20 cellular contexts compared by ENCODE assay signal in genomic region chr1:234942869-234943501, GRCh38.
DNase-seq lines count a peak whose midpoint lies in the region; ATAC-seq lines count a peak whose summit lies in the region.
"Had no signal": no experiment of that assay in that cellular context is flagged by ENCODE, and none has a peak within 500 bp of the region (broad histone marks: within the 10 kb centered on the region; RNA-seq: fewer than 3 reads in every experiment).

No MANE protein-coding gene starts in this region.

- no peak overlapping the region for H2BK15ac ChIP-seq in mesenchymal stem cell (ENCODE audit: low read depth, poor library complexity, severe bottlenecking)

- no peaks in the 10 kb centered on the region for H3K36me3 ChIP-seq in BLaER1 treated with 17β-estradiol and CSF1 and Interleukin-3, amounts not matched to agents 10 nM and 100 nM
- no peaks in the 10 kb centered on the region for H3K36me3 ChIP-seq in mesenchymal stem cell (ENCODE audit: control insufficient read depth in 1 of 2, insufficient read depth in 2 of 2, low read depth in 1 of 2, low read length in 2 of 2)
- H3K36me3 ChIP-seq: adrenal gland, BE2C, SJSA1, upper lobe of left lung had no signal

- H3K4me3 ChIP-seq in BLaER1 treated with 17β-estradiol and CSF1 and Interleukin-3, amounts not matched to agents 10 nM and 100 nM = no peak overlapping the region
- no peak overlapping the region for H3K4me3 ChIP-seq in mesenchymal stem cell (ENCODE audit: insufficient read depth in 1 of 2, low read depth in 1 of 2, low read length in 2 of 2)
- H3K4me3 ChIP-seq: adrenal gland, psoas muscle, SJSA1, upper lobe of left lung had no signal

- H4K91ac ChIP-seq in mesenchymal stem cell (ENCODE audit: low read length) = no peak overlapping the region

- ATAC-seq in HG02938 (IDR thresholded peaks at IDR 0.05; ENCODE audit: unreplicated experiment) (no peak), GM18873 (IDR thresholded peaks at IDR 0.05; ENCODE audit: low FRiP score, unreplicated experiment) (no peak)
- ATAC-seq: activated CD4-positive, CD25-positive, alpha-beta regulatory T cell treated with anti-CD3 and anti-CD28 coated beads, Interleukin-2, amount 50 U/mL, for 24 hours; PC-3; psoas muscle had no signal

- no peak overlapping the region for H3K9ac ChIP-seq in BLaER1 treated with 17β-estradiol and CSF1 and Interleukin-3, amounts not matched to agents 10 nM and 100 nM
- no peak overlapping the region for H3K9ac ChIP-seq in mesenchymal stem cell (ENCODE audit: low read length)

- no peak overlapping the region for H3K23ac ChIP-seq in mesenchymal stem cell (ENCODE audit: low read length in 2 of 2)

- H3K14ac ChIP-seq in mesenchymal stem cell (ENCODE audit: low read length in 2 of 2) = no peak overlapping the region

- H3K18ac ChIP-seq in mesenchymal stem cell (ENCODE audit: low read depth in 1 of 2, low read length in 2 of 2) = no peak overlapping the region

- H3K27ac ChIP-seq in BLaER1 treated with 17β-estradiol and CSF1 and Interleukin-3, amounts not matched to agents 10 nM and 100 nM = peak overlapping the region in 7 of 11 experiments; percentile 5 to 85 (median 81); a peak in 9 of 22 replicates
- no peak overlapping the region for H3K27ac ChIP-seq in mesenchymal stem cell (ENCODE audit: low read length, poor library complexity, severe bottlenecking)
- H3K27ac ChIP-seq: adrenal gland, psoas muscle, SJSA1, upper lobe of left lung had no signal

- no peaks in the 10 kb centered on the region for H3K79me1 ChIP-seq in mesenchymal stem cell (replicated peaks; ENCODE audit: low read length, poor library complexity, severe bottlenecking)

- no peak overlapping the region for H2AFZ ChIP-seq in mesenchymal stem cell (ENCODE audit: low read depth, low read length)

- DNase-seq in NOMO-1 (lab: John Stamatoyannopoulos, UW; ENCODE audit: unreplicated experiment in 2 of 2) (peak; percentile 32 to 55), NOMO-1 treated with dmso at 0.1 percent for 144 hours (lab: John Stamatoyannopoulos, UW; ENCODE audit: unreplicated experiment) (no peak), OCI-M1 (lab: John Stamatoyannopoulos, UW) (peak; percentile 79), mesenchymal stem cell (no peak), AG08396 (ENCODE audit: low spot score) (no peak)
- DNase-seq: BE2C; HCEC 1CT; NCI-H1436; NCI-H524 treated with DMSO at 0.1 percent for 48 hours; PC-3; psoas muscle; small intestine; stimulated activated CD4-positive, alpha-beta T cell treated with anti-CD3 and anti-CD28 coated beads, Interleukin-2, amount 100 ng/mL, for 48 hours; upper lobe of left lung had no signal

- peak overlapping the region; percentile 56 for H4K8ac ChIP-seq in mesenchymal stem cell (ENCODE audit: low read length)

- H3K9me3 ChIP-seq in BLaER1 treated with 17β-estradiol and CSF1 and Interleukin-3, amounts not matched to agents 10 nM and 100 nM (replicated peaks in 1 of 11) = peaks cover 0 to 26% (median 18%) of the 10 kb centered on the region in 11 experiments; a peak in 12 of 22 replicates
- H3K9me3 ChIP-seq in mesenchymal stem cell (ENCODE audit: control insufficient read depth, low read length) = no peaks in the 10 kb centered on the region
- H3K9me3 ChIP-seq: adrenal gland, BE2C, psoas muscle, SJSA1, upper lobe of left lung had no signal

- H3K4ac ChIP-seq in mesenchymal stem cell (ENCODE audit: low read depth in 1 of 2, low read length in 2 of 2) = no peak overlapping the region

- peak overlapping the region in 9 of 11 experiments; percentile 69 to 94 (median 84); a peak in 16 of 22 replicates for H3K4me2 ChIP-seq in BLaER1 treated with 17β-estradiol and CSF1 and Interleukin-3, amounts not matched to agents 10 nM and 100 nM
- no peak overlapping the region for H3K4me2 ChIP-seq in mesenchymal stem cell (ENCODE audit: low read length, poor library complexity, severe bottlenecking)

- H2BK12ac ChIP-seq in mesenchymal stem cell (ENCODE audit: low read length in 2 of 2) = no peak overlapping the region

- WGBS in mesenchymal stem cell = 95% methylated on average over 4 of the region's 4 CpGs

- no peak overlapping the region for H2BK5ac ChIP-seq in mesenchymal stem cell (ENCODE audit: low read depth, low read length, poor library complexity, severe bottlenecking)

- H3K27me3 ChIP-seq in BLaER1 treated with 17β-estradiol and CSF1 and Interleukin-3, amounts not matched to agents 10 nM and 100 nM = no peaks in the 10 kb centered on the region
- H3K27me3 ChIP-seq in mesenchymal stem cell (ENCODE audit: control insufficient read depth in 1 of 2, insufficient read depth in 1 of 2, low read length in 2 of 2) = no peaks in the 10 kb centered on the region
- H3K27me3 ChIP-seq: adrenal gland, BE2C, SJSA1, upper lobe of left lung had no signal

- no peaks in the 10 kb centered on the region for H4K20me1 ChIP-seq in BLaER1 treated with 17β-estradiol and CSF1 and Interleukin-3, amounts not matched to agents 10 nM and 100 nM

- H3K4me1 ChIP-seq in BLaER1 treated with 17β-estradiol and CSF1 and Interleukin-3, amounts not matched to agents 10 nM and 100 nM = peaks cover 47 to 71% (median 58%) of the 10 kb centered on the region in 10 experiments
- H3K4me1 ChIP-seq in mesenchymal stem cell (ENCODE audit: control insufficient read depth, insufficient read depth, low read depth, low read length) = peaks cover 2% of the 10 kb centered on the region
- H3K4me1 ChIP-seq: SJSA1, upper lobe of left lung had no signal

- H2BK120ac ChIP-seq in mesenchymal stem cell (ENCODE audit: low read depth, low read length) = no peak overlapping the region

- no peak overlapping the region for H2AK5ac ChIP-seq in mesenchymal stem cell (ENCODE audit: low read length, severe bottlenecking)

Comparison
In these comparisons a context has a peak if more than half of its experiments do, and no peak if none do; other contexts are left out.
1. DNase-seq: peak in NOMO-1 (2 of 2) and OCI-M1 (single experiment); none in NOMO-1 treated with dmso at 0.1 percent for 144 hours (single experiment), mesenchymal stem cell (single experiment) and AG08396 (single experiment).